ENCODE assay signal across 8 cellular contexts in the genomic region with DNA sequence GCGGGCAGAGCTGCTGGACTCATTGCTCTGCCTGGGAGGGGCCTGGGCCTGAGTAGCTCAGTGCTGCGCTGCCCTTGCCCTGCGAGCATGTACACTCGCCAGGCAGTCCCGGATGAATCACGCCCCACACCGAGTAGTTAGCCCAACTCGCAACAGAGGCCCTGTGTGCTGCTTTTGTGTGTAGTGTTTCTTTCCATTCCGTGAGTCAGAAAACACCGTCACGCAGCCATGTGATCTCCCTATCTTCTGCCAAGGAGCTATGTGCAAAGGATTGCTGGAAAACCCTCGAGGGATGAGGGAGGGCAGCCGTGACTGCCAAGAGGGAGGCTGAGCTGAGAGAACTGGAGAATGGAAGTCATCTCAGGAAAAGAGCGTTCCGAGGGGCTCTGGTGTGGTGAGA. TPM values are rescaled to one million over a fixed set of nuclear protein-coding genes. Genes with fewer than 3 reads are reported as not detected.
DNase-seq lines count a peak whose midpoint lies in the region; ATAC-seq and FAIRE-seq lines count a peak whose summit lies in the region.

No MANE protein-coding gene starts in this region.

- DNase-seq in Ammon's horn (ENCODE audit: low spot score) (peak; percentile 92), T1000 (lab: John Stamatoyannopoulos, UW) (peak; percentile 80), frontal cortex (ENCODE audit: low spot score in 2 of 2) (peak; percentile 69 to 81), trophoblast cell (peak; percentile 94), activated gamma-delta T cell treated with Interleukin-2 at 50 U/mL for 16 hours (no peak), NCI-H187 treated with DMSO at 0.1 percent for 48 hours (lab: John Stamatoyannopoulos, UW) (no peak)

- no peak overlapping the region for H2AK5ac ChIP-seq in trophoblast cell (ENCODE audit: low read length)

- no peaks in the 10 kb centered on the region for H3K27me3 ChIP-seq in trophoblast cell (ENCODE audit: insufficient read depth, low read length)

- FAIRE-seq in frontal cortex (lab: Jason Lieb, UNC) = no peak

- WGBS in trophoblast cell (ENCODE audit: extremely low coverage, insufficient coverage, insufficient read length) = no CpG with 5 or more reads among the region's 15 CpGs

- H2BK12ac ChIP-seq in trophoblast cell (ENCODE audit: low read length) = no peak overlapping the region

- H3K79me2 ChIP-seq in trophoblast cell (ENCODE audit: control insufficient read depth, insufficient read depth, low read length, poor library complexity) = peaks cover 5% of the 10 kb centered on the region

- peak overlapping the region; percentile 20 for H2BK120ac ChIP-seq in trophoblast cell (ENCODE audit: insufficient read depth, low read length, poor library complexity)

- no peak overlapping the region for H3K4ac ChIP-seq in trophoblast cell (ENCODE audit: low read depth, low read length)

- peak overlapping the region; percentile 53 for H3K27ac ChIP-seq in trophoblast cell (ENCODE audit: low read depth, low read length)

- no peaks in the 10 kb centered on the region for H3K36me3 ChIP-seq in trophoblast cell (ENCODE audit: control insufficient read depth in 1 of 2, insufficient read depth in 2 of 2, low read length in 2 of 2)

- peaks cover 31 to 34% of the 10 kb centered on the region in 2 experiments for H3K4me1 ChIP-seq in trophoblast cell (ENCODE audit: control insufficient read depth in 1 of 2, insufficient read depth in 2 of 2, low read length in 2 of 2)

- H3K18ac ChIP-seq in trophoblast cell (ENCODE audit: low read length) = no peak overlapping the region

- H4K8ac ChIP-seq in trophoblast cell (ENCODE audit: low read depth, low read length) = no peak overlapping the region

- ATAC-seq in GM18502 (IDR thresholded peaks at IDR 0.05; ENCODE audit: poor library complexity, unreplicated experiment) = no peak
- ATAC-seq in HG03378 (IDR thresholded peaks at IDR 0.05; ENCODE audit: unreplicated experiment) = no peak

- peak overlapping the region; percentile 21 for H4K91ac ChIP-seq in trophoblast cell (ENCODE audit: low read depth, low read length)

- no peak overlapping the region for H2AFZ ChIP-seq in trophoblast cell (ENCODE audit: insufficient read depth, low read length, poor library complexity)

- H3K14ac ChIP-seq in trophoblast cell (ENCODE audit: low read length) = peak overlapping the region; percentile 12

- peak overlapping the region; percentile 7 for H2BK5ac ChIP-seq in trophoblast cell (ENCODE audit: low read depth, low read length, poor library complexity)

- no peak overlapping the region for H4K12ac ChIP-seq in trophoblast cell (ENCODE audit: low read depth, low read length)

- H3K79me1 ChIP-seq in trophoblast cell (ENCODE audit: low read length) = peaks cover 28% of the 10 kb centered on the region

- H3K9ac ChIP-seq in trophoblast cell (ENCODE audit: low read length) = no peak overlapping the region

- no peak overlapping the region for H3K23ac ChIP-seq in trophoblast cell (ENCODE audit: low read length)

- no peak overlapping the region for H3K4me2 ChIP-seq in trophoblast cell (ENCODE audit: low read length)

- no peak overlapping the region for H3K4me3 ChIP-seq in trophoblast cell (ENCODE audit: low read depth, low read length)

- H3K9me3 ChIP-seq in trophoblast cell (ENCODE audit: insufficient read depth, low read depth, low read length) = peaks cover 2% of the 10 kb centered on the region

RNA-seq across cellular contexts. Expression of a gene that starts 37.3 kb away (rescaled TPM):
- total RNA-seq in frontal cortex = 21.2 TPM
- polyA plus RNA-seq in trophoblast cell (2013) = 18.4 and 19.1 TPM in 2 replicates

RNA-seq across cellular contexts. Expression of a gene that starts 55.4 kb away (rescaled TPM):
- total RNA-seq in frontal cortex = 26.5 TPM
- 5.9 and 6.2 TPM in 2 replicates for polyA plus RNA-seq in trophoblast cell (2013)

Comparison
In these comparisons a context has a peak if more than half of its experiments do, and no peak if none do; other contexts are left out.
1. DNase-seq: peak in Ammon's horn (single experiment), T1000 (single experiment), frontal cortex (2 of 2) and trophoblast cell (2 of 2); none in activated gamma-delta T cell treated with Interleukin-2 at 50 U/mL for 16 hours (single experiment) and NCI-H187 treated with DMSO at 0.1 percent for 48 hours (single experiment).